Comparison of ENCODE assay signal across 22 cellular contexts in the genomic region with DNA sequence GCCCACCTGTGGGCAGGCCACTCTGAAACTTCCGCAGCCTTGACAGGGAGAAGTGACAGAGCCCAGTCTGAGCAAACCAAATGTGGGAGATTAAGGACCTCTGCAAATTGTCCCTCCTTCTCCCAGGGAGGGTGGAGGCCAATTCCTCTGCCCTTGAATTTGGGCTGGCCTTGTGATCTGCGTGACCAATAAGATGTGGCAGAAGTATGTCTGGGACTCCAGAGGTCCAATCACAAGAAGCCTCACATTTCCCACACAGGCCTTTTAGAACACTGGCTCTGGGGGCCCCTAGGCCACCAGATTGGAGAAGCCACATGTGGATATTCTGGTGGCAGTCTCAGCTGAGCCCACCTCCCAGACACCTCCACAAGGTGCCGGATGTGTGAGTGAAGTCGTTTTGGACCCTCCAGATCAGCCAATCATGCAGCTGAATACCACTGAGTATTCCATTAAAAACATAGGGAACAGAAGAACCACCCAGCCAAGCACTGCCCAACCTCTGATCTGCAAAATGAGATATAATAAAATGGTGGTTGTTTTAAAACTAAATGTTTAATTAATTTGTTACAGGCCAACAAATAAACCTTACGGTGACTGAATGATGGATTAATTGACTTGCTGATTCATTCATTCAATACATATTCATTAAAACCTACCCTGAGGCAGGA.
"Had no signal": no experiment of that assay in that cellular context is flagged by ENCODE, and none has a peak within 500 bp of the region (broad histone marks: within the 10 kb centered on the region; RNA-seq: fewer than 3 reads in every experiment).

No MANE protein-coding gene starts in this region.

- H3K36me3 ChIP-seq: esophagus muscularis mucosa, gastrocnemius medialis, left lung, neural progenitor cell, thoracic aorta, transverse colon had no signal

- DNase-seq: effector memory CD8-positive, alpha-beta T cell; gastrocnemius medialis; immature natural killer cell; mesenchymal stem cell; midbrain; retina; stimulated activated CD4-positive, alpha-beta T cell treated with anti-CD3 and anti-CD28 coated beads, Interleukin-2, amount 100 ng/mL, for 24 hours; stimulated activated CD4-positive, alpha-beta T cell treated with anti-CD3 and anti-CD28 coated beads, Interleukin-4, amount 100 ng/mL, for 4 hours; stimulated activated naive B cell treated with anti-CD40 and anti-IgM and Interleukin-4, amounts not matched to agents 10 μg/mL and 1 μg/mL and 100 μg/mL, for 72 hours; stimulated activated naive CD8-positive, alpha-beta T cell treated with anti-CD3 and anti-CD28 coated beads, Interleukin-15, amount 100 ng/mL, for 72 hours; transverse colon had no signal

- H3K9me3 ChIP-seq: gastrocnemius medialis, psoas muscle, transverse colon had no signal

- H2AFZ ChIP-seq: neural progenitor cell, parathyroid adenoma had no signal

- H3K27ac ChIP-seq: epithelial cell of prostate, esophagus muscularis mucosa, gastrocnemius medialis, left lung, neural progenitor cell, parathyroid adenoma, psoas muscle, thoracic aorta, transverse colon had no signal

- H3K4me2 ChIP-seq: neural progenitor cell had no signal

- H3K4me3 Mint-ChIP-seq: dendritic cell treated with granulocyte-macrophage colony-stimulating factor and Interleukin-4, amounts not matched to agents 40 ng/mL and 50 ng/mL, for 4 days; effector memory CD8-positive, alpha-beta T cell; immature natural killer cell; natural killer cell treated with Interleukin-12 subunit alpha and Interleukin-12 subunit beta and Interleukin-15 and Interleukin-18, amount 100 ng/mL, for 72 hours; neural progenitor cell; stimulated activated naive B cell treated with anti-CD40 and anti-IgM and Interleukin-4, amounts not matched to agents 10 μg/mL and 1 μg/mL and 100 μg/mL, for 72 hours; stimulated activated naive CD8-positive, alpha-beta T cell treated with anti-CD3 and anti-CD28 coated beads, Interleukin-15, amount 100 ng/mL, for 72 hours had no signal

- H3K27me3 ChIP-seq: gastrocnemius medialis, neural progenitor cell had no signal

- H3K4me1 ChIP-seq: esophagus muscularis mucosa, left lung, neural progenitor cell, parathyroid adenoma, transverse colon had no signal

- H3K4me1 Mint-ChIP-seq: immature natural killer cell; stimulated activated naive CD8-positive, alpha-beta T cell treated with anti-CD3 and anti-CD28 coated beads, Interleukin-15, amount 100 ng/mL, for 72 hours had no signal

- H3K36me3 Mint-ChIP-seq: natural killer cell treated with Interleukin-12 subunit alpha and Interleukin-12 subunit beta and Interleukin-15 and Interleukin-18, amount 100 ng/mL, for 72 hours; neural progenitor cell had no signal

- H3K9me3 Mint-ChIP-seq: dendritic cell treated with granulocyte-macrophage colony-stimulating factor and Interleukin-4, amounts not matched to agents 40 ng/mL and 50 ng/mL, for 4 days; immature natural killer cell; natural killer cell treated with Interleukin-12 subunit alpha and Interleukin-12 subunit beta and Interleukin-15 and Interleukin-18, amount 100 ng/mL, for 72 hours had no signal

- H3K4me3 ChIP-seq: esophagus muscularis mucosa, gastrocnemius medialis, left lung, lung, neural progenitor cell, psoas muscle, thoracic aorta, transverse colon had no signal

- ATAC-seq: effector memory CD8-positive, alpha-beta T cell; gastrocnemius medialis; left lung; natural killer cell treated with Interleukin-12 subunit alpha and Interleukin-12 subunit beta and Interleukin-15 and Interleukin-18, amount 100 ng/mL, for 72 hours; sciatic nerve; stimulated activated naive B cell treated with anti-CD40 and anti-IgM and Interleukin-4, amounts not matched to agents 10 μg/mL and 1 μg/mL and 100 μg/mL, for 72 hours; stimulated activated naive CD8-positive, alpha-beta T cell treated with anti-CD3 and anti-CD28 coated beads, Interleukin-15, amount 100 ng/mL, for 72 hours had no signal

- H3K27ac Mint-ChIP-seq: dendritic cell treated with granulocyte-macrophage colony-stimulating factor and Interleukin-4, amounts not matched to agents 40 ng/mL and 50 ng/mL, for 4 days; effector memory CD8-positive, alpha-beta T cell; immature natural killer cell; natural killer cell treated with Interleukin-12 subunit alpha and Interleukin-12 subunit beta and Interleukin-15 and Interleukin-18, amount 100 ng/mL, for 72 hours; neural progenitor cell; stimulated activated naive B cell treated with anti-CD40 and anti-IgM and Interleukin-4, amounts not matched to agents 10 μg/mL and 1 μg/mL and 100 μg/mL, for 72 hours; stimulated activated naive CD8-positive, alpha-beta T cell treated with anti-CD3 and anti-CD28 coated beads, Interleukin-15, amount 100 ng/mL, for 72 hours had no signal
